In genomic region chr6:106363401-106364138, GRCh38 we compare ENCODE assay signal across 18 cellular contexts. TPM values are rescaled to one million over a fixed set of nuclear protein-coding genes. Genes with fewer than 3 reads are reported as not detected.
DNase-seq lines count a peak whose midpoint lies in the region; ATAC-seq and TF ChIP-seq lines count a peak whose summit lies in the region.
"Had no signal": no experiment of that assay in that cellular context is flagged by ENCODE, and none has a peak within 500 bp of the region (broad histone marks: within the 10 kb centered on the region; RNA-seq: fewer than 3 reads in every experiment).

No MANE protein-coding gene starts in this region.

- H3K36me3 ChIP-seq in HEK293 (ENCODE audit: control insufficient read depth in 2 of 2, insufficient read depth in 1 of 2, low read length in 2 of 2): no peaks in the 10 kb centered on the region

- POLR2A ChIA-PET in HEK293 (lab: Yijun Ruan, JAX): no interaction called here

- ATAC-seq in GM21825 (IDR thresholded peaks at IDR 0.05; ENCODE audit: unreplicated experiment): no peak

- in situ Hi-C loops in GM13976 (cut with MboI; ENCODE audit: low sequenced_read_pairs, unreplicated experiment): no loop called here

- H3K9me3 ChIP-seq in HEK293 (ENCODE audit: control insufficient read depth, insufficient read depth, low read depth, low read length): no peaks in the 10 kb centered on the region
- H3K9me3 ChIP-seq: SK-N-SH had no signal

- H3K4me3 ChIP-seq in HEK293 (ENCODE audit: low read depth, low read length): no peak overlapping the region

- no peak overlapping the region for H3K27ac ChIP-seq in HEK293 (ENCODE audit: extremely low read depth, low read depth, low read length)

- peak; percentile 29 for DNase-seq in ELR (ENCODE audit: low read depth)
- peak; percentile 62 for DNase-seq in astrocyte of the hippocampus (ENCODE audit: low read depth, low spot score)
- DNase-seq in myocyte (ENCODE audit: low read depth): peak; percentile 8
- DNase-seq in GM13976 (ENCODE audit: low spot score): no peak
- no peak for DNase-seq in NCI-H2196 (lab: John Stamatoyannopoulos, UW; ENCODE audit: unreplicated experiment)
- no peak for DNase-seq in Ammon's horn (ENCODE audit: low spot score)
- DNase-seq: ACHN, DMS79 treated with DMSO at 0.1 percent for 48 hours, GDM1, NCI-H1105, NCI-H2081 treated with DMSO at 0.1 percent for 48 hours, NCI-H510A treated with DMSO at 0.1 percent for 48 hours, NCI-H774, SHP77 treated with DMSO at 0.1 percent for 48 hours, SK-N-SH, T-helper 1 cell had no signal

- H3K4me1 ChIP-seq in HEK293 (ENCODE audit: control insufficient read depth, insufficient read depth, low read length): 0 out of 2 replicates have a peak, but pooled peaks cover 2% of the 10 kb centered on the region

- CTCF ChIA-PET in HEK293 (lab: Yijun Ruan, JAX): interaction anchor here (0.6 to 3.8 kb wide), 5 partner anchors 8 to 620 kb away, joined by 3 to 62 read pairs (median 3); no protein-coding TSS in a partner anchor

- TF ChIP-seq CTCF in HEK293 (tag by site-specific recombination; IDR thresholded peaks at IDR 0.05): no peak
- TF ChIP-seq CTCF in GM13976 (IDR thresholded peaks at IDR 0.05; ENCODE audit: borderline replicate concordance, control extremely low read depth, extremely low read depth, insufficient read depth, missing control alignments): no peak

TF ChIP-seq in HEK293, 187 proteins besides CTCF, POLR2A, EP300 and RAD21:
- no peak for TF ChIP-seq ZFP69B (tag by site-specific recombination; IDR thresholded peaks at IDR 0.05)
- no peak for TF ChIP-seq ZNF433 (tag by site-specific recombination; IDR thresholded peaks at IDR 0.05; ENCODE audit: low read depth)
- TF ChIP-seq, protein P1, sequence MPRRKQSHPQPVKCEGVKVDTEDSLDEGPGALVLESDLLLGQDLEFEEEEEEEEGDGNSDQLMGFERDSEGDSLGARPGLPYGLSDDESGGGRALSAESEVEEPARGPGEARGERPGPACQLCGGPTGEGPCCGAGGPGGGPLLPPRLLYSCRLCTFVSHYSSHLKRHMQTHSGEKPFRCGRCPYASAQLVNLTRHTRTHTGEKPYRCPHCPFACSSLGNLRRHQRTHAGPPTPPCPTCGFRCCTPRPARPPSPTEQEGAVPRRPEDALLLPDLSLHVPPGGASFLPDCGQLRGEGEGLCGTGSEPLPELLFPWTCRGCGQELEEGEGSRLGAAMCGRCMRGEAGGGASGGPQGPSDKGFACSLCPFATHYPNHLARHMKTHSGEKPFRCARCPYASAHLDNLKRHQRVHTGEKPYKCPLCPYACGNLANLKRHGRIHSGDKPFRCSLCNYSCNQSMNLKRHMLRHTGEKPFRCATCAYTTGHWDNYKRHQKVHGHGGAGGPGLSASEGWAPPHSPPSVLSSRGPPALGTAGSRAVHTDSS (tag by site-specific recombination; IDR thresholded peaks at IDR 0.05): peak; percentile 78
- TF ChIP-seq ZNF423 (tag by site-specific recombination; IDR thresholded peaks at IDR 0.05): no peak
- no peak for TF ChIP-seq ZNF621 (tag by site-specific recombination; IDR thresholded peaks at IDR 0.05)
- TF ChIP-seq ZNF548 (tag by site-specific recombination; IDR thresholded peaks at IDR 0.05): no peak

RNA-seq across cellular contexts. Expression of gene CRYBG1, which starts 3.1 kb away (rescaled TPM):
- total RNA-seq in myocyte: 2.2 and 5.5 TPM in 2 replicates
- 0.64 TPM for polyA plus RNA-seq in myocyte (2012)

RNA-seq across cellular contexts. Expression of gene ATG5, which starts 38.0 kb away (rescaled TPM):
- total RNA-seq in myocyte: 34.4 and 38.5 TPM in 2 replicates
- 16.9 TPM for polyA plus RNA-seq in myocyte (2012)

Comparison
In these comparisons a context has a peak if more than half of its experiments do, and no peak if none do; other contexts are left out.
1. DNase-seq: peak in ELR (single experiment), astrocyte of the hippocampus (single experiment) and myocyte (single experiment); none in GM13976 (single experiment), NCI-H2196 (single experiment) and Ammon's horn (single experiment).